In genomic region chr2:159136405-159136804, GRCh38 we compare ENCODE assay signal across 18 cellular contexts.
DNase-seq lines count a peak whose midpoint lies in the region; ATAC-seq and TF ChIP-seq lines count a peak whose summit lies in the region.
"Had no signal": no experiment of that assay in that cellular context is flagged by ENCODE, and none has a peak within 500 bp of the region (broad histone marks: within the 10 kb centered on the region; RNA-seq: fewer than 3 reads in every experiment).

No MANE protein-coding gene starts in this region.

- ATAC-seq in SK-N-SH treated with all-trans-retinoic acid at 6 μM for 48 hours (no peak), HG03135 (IDR thresholded peaks at IDR 0.05; ENCODE audit: unreplicated experiment) (no peak), HG02759 (IDR thresholded peaks at IDR 0.05; ENCODE audit: unreplicated experiment) (no peak)
- no peak for ATAC-seq in activated CD8-positive, alpha-beta memory T cell treated with anti-CD3 and anti-CD28 coated beads, Interleukin-2, amount 10 ng/mL, durations not matched to agents 7 days and 5 days
- ATAC-seq: effector memory CD8-positive, alpha-beta T cell had no signal

- H3K4me3 ChIP-seq in SK-N-SH (ENCODE audit: low read depth in 2 of 2, low read length in 1 of 2) (peak overlapping the region; percentile 10 to 36; a peak in 3 of 4 replicates), muscle layer of colon (ENCODE audit: low read depth in 1 of 2, low read length in 2 of 2) (no peak overlapping the region), transverse colon (no peak overlapping the region)
- H3K4me3 ChIP-seq: testis had no signal

- POLR2A ChIA-PET in SK-N-SH (lab: Yijun Ruan, JAX) = no interaction called here

- CTCF ChIA-PET in SK-N-SH (lab: Yijun Ruan, JAX) = no interaction called here
- CTCF ChIA-PET in activated CD8-positive, alpha-beta memory T cell treated with anti-CD3 and anti-CD28 coated beads, Interleukin-2, amount 10 ng/mL, durations not matched to agents 7 days and 5 days (lab: Charles Lee) = no interaction called here

- WGBS in SK-N-SH (ENCODE audit: low lambda C conversion rate) = 30% methylated on average over 3 of the region's 3 CpGs
- 58 to 75% methylated on average over 3 of the region's 3 CpGs for WGBS in transverse colon (ENCODE audit: low coverage in 1 of 2), 2 donors

- H3F3A ChIP-seq in SK-N-SH (replicated peaks; ENCODE audit: insufficient read depth) = peaks cover 30% of the 10 kb centered on the region

- no peaks in the 10 kb centered on the region for H3K36me3 ChIP-seq in SK-N-SH (replicated peaks in 1 of 2; ENCODE audit: control insufficient read depth in 1 of 2, insufficient read depth in 2 of 2, low read length in 1 of 2)
- H3K36me3 ChIP-seq in muscle layer of colon (ENCODE audit: insufficient read depth, low read length) = peaks cover 3% of the 10 kb centered on the region
- no peaks in the 10 kb centered on the region for H3K36me3 ChIP-seq in transverse colon

- H3K9me3 ChIP-seq in SK-N-SH (no peaks in the 10 kb centered on the region), muscle layer of colon (ENCODE audit: low read length) (no peaks in the 10 kb centered on the region), transverse colon (no peaks in the 10 kb centered on the region)
- H3K9me3 ChIP-seq: testis had no signal

- TF ChIP-seq EP300 in SK-N-SH (IDR thresholded peaks at IDR 0.05; ENCODE audit: borderline replicate concordance in 1 of 2, low read depth in 1 of 2, low read length in 1 of 2) (no peak), transverse colon (IDR thresholded peaks at IDR 0.05; ENCODE audit: low read depth) (no peak)

- H3K9me3 Mint-ChIP-seq in endothelial cell (ENCODE audit: unreplicated experiment) = no peaks in the 10 kb centered on the region
- H3K9me3 Mint-ChIP-seq in activated CD8-positive, alpha-beta memory T cell treated with anti-CD3 and anti-CD28 coated beads, Interleukin-2, amount 10 ng/mL, durations not matched to agents 7 days and 5 days (ENCODE audit: low read depth) = no peaks in the 10 kb centered on the region
- H3K9me3 Mint-ChIP-seq: CD8-positive, alpha-beta memory T cell; effector memory CD8-positive, alpha-beta T cell had no signal

- peak overlapping the region; percentile 72 for H3K4me2 ChIP-seq in SK-N-SH

- H3K4me1 ChIP-seq in SK-N-SH (ENCODE audit: control insufficient read depth in 1 of 2, insufficient read depth in 2 of 2, low read depth in 1 of 2, low read length in 1 of 2) (peaks cover 42 to 48% of the 10 kb centered on the region in 2 experiments), muscle layer of colon (ENCODE audit: insufficient read depth, low read length) (peaks cover 52% of the 10 kb centered on the region), transverse colon (peaks cover 9 to 47% (median 20%) of the 10 kb centered on the region in 4 donors)

- in situ Hi-C loops in transverse colon (cut with MboI; ENCODE audit: low pct_ligation_motif_present in 1 of 4, low pct_unique_long_range_greater_than_20kb in 1 of 4, low sequenced_read_pairs in 3 of 4) = no loop called here

- H3K27me3 ChIP-seq in SK-N-SH (ENCODE audit: insufficient read depth) (no peaks in the 10 kb centered on the region), muscle layer of colon (ENCODE audit: control insufficient read depth in 1 of 2, insufficient read depth in 2 of 2, low read length in 2 of 2) (no peaks in the 10 kb centered on the region), transverse colon (no peaks in the 10 kb centered on the region)
- H3K27me3 ChIP-seq: testis had no signal

- no peak for TF ChIP-seq RAD21 in SK-N-SH (IDR thresholded peaks at IDR 0.05; ENCODE audit: low read length)

- H3K36me3 Mint-ChIP-seq in endothelial cell (ENCODE audit: low read depth, unreplicated experiment) = peaks cover 5% of the 10 kb centered on the region
- no peaks in the 10 kb centered on the region for H3K36me3 Mint-ChIP-seq in activated CD8-positive, alpha-beta memory T cell treated with anti-CD3 and anti-CD28 coated beads, Interleukin-2, amount 10 ng/mL, durations not matched to agents 7 days and 5 days

- no peaks in the 10 kb centered on the region for H4K20me1 ChIP-seq in SK-N-SH (ENCODE audit: insufficient read depth)

- peaks cover 28% of the 10 kb centered on the region for H3K79me2 ChIP-seq in SK-N-SH (ENCODE audit: insufficient read depth)

- DNase-seq in SK-N-SH (no peak), endothelial cell (ENCODE audit: low spot score) (no peak), transverse colon (no peak)
- no peak for DNase-seq in activated CD8-positive, alpha-beta memory T cell treated with anti-CD3 and anti-CD28 coated beads, Interleukin-2, amount 10 ng/mL, durations not matched to agents 7 days and 5 days
- DNase-seq: 8988T; activated CD8-positive, alpha-beta memory T cell treated with anti-CD3 and anti-CD28 coated beads for 24 hours; activated gamma-delta T cell treated with Interleukin-2 at 50 U/mL for 16 hours; CD8-positive, alpha-beta memory T cell; effector memory CD8-positive, alpha-beta T cell; KG1; NCI-H345; stimulated activated CD4-positive, alpha-beta T cell treated with anti-CD3 and anti-CD28 coated beads, Interleukin-15, amount 100 ng/mL, for 24 hours had no signal

- H3K9me2 ChIP-seq in SK-N-SH = no peaks in the 10 kb centered on the region

- no peak for TF ChIP-seq CTCF in SK-N-SH (IDR thresholded peaks at IDR 0.05)
- no peak for TF ChIP-seq CTCF in endothelial cell (IDR thresholded peaks at IDR 0.05; ENCODE audit: unreplicated experiment)
- no peak for TF ChIP-seq CTCF in transverse colon (IDR thresholded peaks at IDR 0.05)

- H3K4me3 Mint-ChIP-seq in endothelial cell (ENCODE audit: unreplicated experiment) = no peak overlapping the region
- no peak overlapping the region for H3K4me3 Mint-ChIP-seq in activated CD8-positive, alpha-beta memory T cell treated with anti-CD3 and anti-CD28 coated beads, Interleukin-2, amount 10 ng/mL, durations not matched to agents 7 days and 5 days
- H3K4me3 Mint-ChIP-seq: CD8-positive, alpha-beta memory T cell; effector memory CD8-positive, alpha-beta T cell had no signal

- H3K27ac Mint-ChIP-seq in endothelial cell (ENCODE audit: unreplicated experiment) = peak overlapping the region; percentile 88
- H3K27ac Mint-ChIP-seq in activated CD8-positive, alpha-beta memory T cell treated with anti-CD3 and anti-CD28 coated beads, Interleukin-2, amount 10 ng/mL, durations not matched to agents 7 days and 5 days = no peak overlapping the region
- H3K27ac Mint-ChIP-seq: CD8-positive, alpha-beta memory T cell; effector memory CD8-positive, alpha-beta T cell had no signal

- TF ChIP-seq POLR2A in transverse colon (IDR thresholded peaks at IDR 0.05) = no peak

- peak overlapping the region; percentile 81; the same call in 1 of the 2 replicates for H3K9ac ChIP-seq in SK-N-SH
- no peak overlapping the region for H3K9ac ChIP-seq in muscle layer of colon (ENCODE audit: low read length)

- H3K27ac ChIP-seq in SK-N-SH (ENCODE audit: low read depth in 2 of 2, low read length in 1 of 2) = peak overlapping the region; percentile 87 to 97
- H3K27ac ChIP-seq in muscle layer of colon (ENCODE audit: low read depth, low read length) = peak overlapping the region; percentile 20
- peak overlapping the region in 3 of 4 donors; percentile 48 to 70 (median 69) for H3K27ac ChIP-seq in transverse colon
- H3K27ac ChIP-seq: HL-60 had no signal

- intact Hi-C loops in transverse colon (cut with DNase I; ENCODE audit: low total_unique reads) = no loop called here

- H2AFZ ChIP-seq in SK-N-SH (ENCODE audit: low read depth) = no peak overlapping the region

- peaks cover 9% of the 10 kb centered on the region for H3K27me3 Mint-ChIP-seq in endothelial cell (ENCODE audit: unreplicated experiment)
- peaks cover 5% of the 10 kb centered on the region for H3K27me3 Mint-ChIP-seq in activated CD8-positive, alpha-beta memory T cell treated with anti-CD3 and anti-CD28 coated beads, Interleukin-2, amount 10 ng/mL, durations not matched to agents 7 days and 5 days

- H3K4me1 Mint-ChIP-seq in endothelial cell (ENCODE audit: unreplicated experiment) = peaks cover 65% of the 10 kb centered on the region
- no peaks in the 10 kb centered on the region for H3K4me1 Mint-ChIP-seq in activated CD8-positive, alpha-beta memory T cell treated with anti-CD3 and anti-CD28 coated beads, Interleukin-2, amount 10 ng/mL, durations not matched to agents 7 days and 5 days

TF ChIP-seq in SK-N-SH, 30 proteins besides CTCF, POLR2A, EP300 and RAD21:
- TF ChIP-seq TAF1 (IDR thresholded peaks at IDR 0.05; ENCODE audit: borderline replicate concordance, low read depth, low read length) = no peak

TF ChIP-seq in SK-N-SH treated with all-trans-retinoic acid at 6 μM for 48 hours, 23 proteins besides CTCF, POLR2A, EP300 and RAD21:
- TF ChIP-seq ARNTL (CRISPR knock-in tag; IDR thresholded peaks at IDR 0.05; ENCODE audit: borderline replicate concordance, low read depth) (no peak), SNAI2 (CRISPR knock-in tag; IDR thresholded peaks at IDR 0.05) (no peak), POU6F1 (CRISPR knock-in tag; IDR thresholded peaks at IDR 0.05; ENCODE audit: borderline replicate concordance, low read depth) (no peak), BACH2 (CRISPR knock-in tag; IDR thresholded peaks at IDR 0.05; ENCODE audit: borderline replicate concordance) (no peak), ZNF8 (CRISPR knock-in tag; IDR thresholded peaks at IDR 0.05) (no peak), ZNF565 (CRISPR knock-in tag; conservative IDR thresholded peaks at IDR 0.05; ENCODE audit: low read depth) (no peak), RARB (CRISPR knock-in tag; IDR thresholded peaks at IDR 0.05) (no peak)

Comparison
In these comparisons a context has a peak if more than half of its experiments do, and no peak if none do; other contexts are left out.
1. H3K27ac ChIP-seq: peak in every context shown above with its lines; median percentile 92 in SK-N-SH; 69 in transverse colon; 20 in muscle layer of colon.
2. H3K4me3 ChIP-seq: peak in SK-N-SH (2 of 2); none in muscle layer of colon (0 of 2) and transverse colon (0 of 4).